In genomic region chr1:149949911-149950310, GRCh38 we compare ENCODE assay signal across 1 cellular context.
TF ChIP-seq lines count a peak whose summit lies in the region.

No MANE protein-coding gene starts in this region.

TF ChIP-seq in GM23338, 12 proteins besides CTCF, POLR2A, EP300 and RAD21 (continued from another document):
- TF ChIP-seq ZNF462 (CRISPR knock-in tag; IDR thresholded peaks at IDR 0.05) (no peak), STAT1 (IDR thresholded peaks at IDR 0.05; ENCODE audit: unreplicated experiment) (no peak)
